9 cellular contexts compared by ENCODE assay signal in the genomic region with DNA sequence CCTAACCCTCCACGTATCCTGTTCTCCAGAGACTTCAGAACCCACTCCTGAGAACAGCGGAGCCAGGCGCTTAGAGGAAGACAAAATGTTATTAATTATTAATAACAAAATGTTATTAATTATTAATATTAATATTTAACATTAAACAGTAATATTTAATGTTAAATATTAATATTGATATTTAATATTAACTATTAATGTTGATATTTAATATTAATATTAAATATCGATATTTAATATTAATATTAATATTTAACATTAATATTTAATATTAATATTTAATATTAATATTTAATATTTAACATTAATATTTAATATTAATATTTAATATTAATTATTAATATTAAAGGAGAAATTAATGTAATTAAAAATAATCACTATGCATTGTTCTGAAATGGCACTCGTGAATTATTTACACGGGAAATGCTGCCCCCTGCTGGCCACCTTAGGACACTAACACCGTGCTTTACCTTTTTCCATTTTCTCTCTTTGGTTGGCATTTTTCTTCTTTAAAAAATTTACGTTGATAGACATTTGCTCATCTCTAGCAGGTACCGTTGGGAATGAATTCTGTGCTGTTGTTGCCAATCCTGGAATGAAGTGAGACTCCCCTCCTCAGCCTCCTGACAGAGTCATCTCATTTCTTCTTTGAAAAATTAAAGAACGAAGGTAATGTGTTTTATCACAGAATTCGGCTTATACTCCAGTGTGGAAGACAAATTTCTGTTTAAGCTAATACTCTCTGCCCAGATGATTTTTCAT. TPM values are rescaled to one million over a fixed set of nuclear protein-coding genes. Genes with fewer than 3 reads are reported as not detected.
A peak's percentile ranks its signal among the peaks of the same experiment; 100 is the strongest.
DNase-seq lines count a peak whose midpoint lies in the region; ATAC-seq and TF ChIP-seq lines count a peak whose summit lies in the region.
"Had no signal": no experiment of that assay in that cellular context is flagged by ENCODE, and none has a peak within 500 bp of the region (broad histone marks: within the 10 kb centered on the region; RNA-seq: fewer than 3 reads in every experiment).

No MANE protein-coding gene starts in this region.

- no peak overlapping the region for H2BK12ac ChIP-seq in H9 (ENCODE audit: insufficient read length, low read depth, low read length)

- H3K4me1 Mint-ChIP-seq in H9, result no peaks in the 10 kb centered on the region
- H3K4me1 Mint-ChIP-seq in activated naive CD4-positive, alpha-beta T cell treated with anti-CD3 and anti-CD28 coated beads for 36 hours (ENCODE audit: low read depth), result peaks cover 2% of the 10 kb centered on the region

- H3K18ac ChIP-seq in H9 (ENCODE audit: insufficient read length, low read depth, low read length), result no peak overlapping the region

- H4K91ac ChIP-seq in H9 (ENCODE audit: insufficient read length, low read depth, low read length), result no peak overlapping the region

- no peak overlapping the region; a peak in 1 of 7 replicates for H3K27ac Mint-ChIP-seq in H9
- no peak overlapping the region for H3K27ac Mint-ChIP-seq in activated naive CD4-positive, alpha-beta T cell treated with anti-CD3 and anti-CD28 coated beads for 36 hours

- no peak overlapping the region for H2BK120ac ChIP-seq in H9 (ENCODE audit: low read depth, low read length, poor library complexity, severe bottlenecking)

- no peak overlapping the region for H3K14ac ChIP-seq in H9 (ENCODE audit: insufficient read depth, low read length)

- intact Hi-C loops in activated naive CD4-positive, alpha-beta T cell treated with anti-CD3 and anti-CD28 coated beads for 36 hours (cut with micrococcal nuclease), result loop anchor here (1.0 to 5.0 kb wide), 6 partner anchors 51 to 328 kb away; no protein-coding TSS in a partner anchor
- intact Hi-C loops in right cardiac atrium (cut with DNase I), result loop anchor here in 2 of 4 donors (5.0 to 10.0 kb wide), 2 partner anchors 59 to 61 kb away; no protein-coding TSS in a partner anchor

- no peaks in the 10 kb centered on the region for H3K79me1 ChIP-seq in H9 (ENCODE audit: insufficient read depth, low read depth, low read length, poor library complexity, severe bottlenecking)

- no peak overlapping the region for H2BK5ac ChIP-seq in H9 (ENCODE audit: insufficient read length, low read length)

- H3K27me3 ChIP-seq in H9 (ENCODE audit: insufficient read depth, low read length) (no peaks in the 10 kb centered on the region), SJCRH30 (peaks cover 8% of the 10 kb centered on the region; the same call in 1 of the 2 replicates), right cardiac atrium (ENCODE audit: control insufficient read depth, insufficient read depth) (no peaks in the 10 kb centered on the region)

- H3K9me3 ChIP-seq in H9 (ENCODE audit: control insufficient read depth, low read depth, low read length) (no peaks in the 10 kb centered on the region), SJCRH30 (replicated peaks) (no peaks in the 10 kb centered on the region), right cardiac atrium (ENCODE audit: control insufficient read depth, low read length) (no peaks in the 10 kb centered on the region)

- H3K4me3 ChIP-seq in SJCRH30 (no peak overlapping the region), right cardiac atrium (ENCODE audit: low read length) (no peak overlapping the region)

- H2BK20ac ChIP-seq in H9 (ENCODE audit: low read depth, low read length, poor library complexity, severe bottlenecking), result no peak overlapping the region

- no peak overlapping the region for H3K56ac ChIP-seq in H9 (ENCODE audit: insufficient read length, low read depth, low read length)

- DNase-seq in AML-193 (lab: John Stamatoyannopoulos, UW) (peak; percentile 21 to 38), H9 (no peak), SJCRH30 (peak; percentile 29 to 70), right cardiac atrium (peak in 2 of 3 donors; percentile 54 to 76), NCI-H2107 treated with DMSO at 0.1 percent for 48 hours (lab: John Stamatoyannopoulos, UW; ENCODE audit: unreplicated experiment) (no peak)
- peak; percentile 69 for DNase-seq in activated naive CD4-positive, alpha-beta T cell treated with anti-CD3 and anti-CD28 coated beads for 36 hours
- DNase-seq in stimulated activated CD4-positive, alpha-beta T cell treated with anti-CD3 and anti-CD28 coated beads, Interleukin-12 subunit alpha, Interleukin-12 subunit beta, amount 100 ng/mL, for 24 hours (ENCODE audit: low read depth in 2 of 2), result peak; percentile 11 to 65

- no peak overlapping the region for H3T11ph ChIP-seq in H9 (ENCODE audit: low read length)

- no peak overlapping the region for H2AFZ ChIP-seq in H9 (ENCODE audit: low read length)

- CTCF ChIA-PET in activated naive CD4-positive, alpha-beta T cell treated with anti-CD3 and anti-CD28 coated beads for 36 hours (lab: Charles Lee), result interaction anchor here (0.6 to 2.2 kb wide), 10 partner anchors 10 to 152 kb away, joined by 3 to 12 read pairs (median 4); no protein-coding TSS in a partner anchor

- H3K4me1 ChIP-seq in H9 (ENCODE audit: insufficient read depth, low read length), result no peaks in the 10 kb centered on the region
- no peaks in the 10 kb centered on the region for H3K4me1 ChIP-seq in SJCRH30
- H3K4me1 ChIP-seq in right cardiac atrium (ENCODE audit: control insufficient read depth, insufficient read depth, low read length), result no peaks in the 10 kb centered on the region

- H2AK5ac ChIP-seq in H9 (ENCODE audit: insufficient read length, low read length), result no peak overlapping the region

- no peaks in the 10 kb centered on the region; the same call in 1 of the 2 replicates for H3K27me3 Mint-ChIP-seq in H9 (ENCODE audit: low read depth)
- H3K27me3 Mint-ChIP-seq in activated naive CD4-positive, alpha-beta T cell treated with anti-CD3 and anti-CD28 coated beads for 36 hours (ENCODE audit: low read depth), result no peaks in the 10 kb centered on the region

- peak; percentile 78 for TF ChIP-seq CTCF in H9 (conservative IDR thresholded peaks at IDR 0.05)

- no peak overlapping the region for H3K4me2 ChIP-seq in H9 (ENCODE audit: insufficient read depth, insufficient read length, low read length)

- no peak overlapping the region for H3K4me3 Mint-ChIP-seq in H9
- no peak overlapping the region for H3K4me3 Mint-ChIP-seq in activated naive CD4-positive, alpha-beta T cell treated with anti-CD3 and anti-CD28 coated beads for 36 hours

- WGBS in H9 (ENCODE audit: extremely low coverage, insufficient read length, low lambda C conversion rate), result no CpG with 5 or more reads among the region's 11 CpGs
- 49% methylated on average over 11 of the region's 11 CpGs for WGBS in right cardiac atrium

- no peak overlapping the region for H4K5ac ChIP-seq in H9 (ENCODE audit: insufficient read length, low read depth, low read length)

- H3K23me2 ChIP-seq in H9 (ENCODE audit: insufficient read length, low read depth, low read length, poor library complexity, severe bottlenecking), result no peaks in the 10 kb centered on the region

- H3K9ac ChIP-seq in H9 (ENCODE audit: extremely low read depth, insufficient read length, low read length), result no peak overlapping the region

- H2BK15ac ChIP-seq in H9 (ENCODE audit: low read depth, low read length), result no peak overlapping the region

- no peak overlapping the region for H3K27ac ChIP-seq in H9 (ENCODE audit: insufficient read length, low read depth, low read length)
- H3K27ac ChIP-seq in SJCRH30, result no peak overlapping the region
- H3K27ac ChIP-seq in right cardiac atrium (ENCODE audit: low read length), result no peak overlapping the region

- H3K9me3 Mint-ChIP-seq in H9, result no peaks in the 10 kb centered on the region; a peak in 2 of 5 replicates
- H3K9me3 Mint-ChIP-seq in activated naive CD4-positive, alpha-beta T cell treated with anti-CD3 and anti-CD28 coated beads for 36 hours, result no peaks in the 10 kb centered on the region

- no peaks in the 10 kb centered on the region for H3K36me3 Mint-ChIP-seq in H9 (ENCODE audit: insufficient read depth in 1 of 3, low read depth in 3 of 3)
- no peaks in the 10 kb centered on the region for H3K36me3 Mint-ChIP-seq in activated naive CD4-positive, alpha-beta T cell treated with anti-CD3 and anti-CD28 coated beads for 36 hours (ENCODE audit: low read depth)

- no peak overlapping the region for H4K8ac ChIP-seq in H9 (replicated peaks; ENCODE audit: insufficient read length, low read depth, low read length)

- no peaks in the 10 kb centered on the region for H3K36me3 ChIP-seq in SJCRH30

- H3K79me2 ChIP-seq in H9 (ENCODE audit: insufficient read depth, low read length), result no peaks in the 10 kb centered on the region

- no peak overlapping the region for H3K4ac ChIP-seq in H9 (ENCODE audit: low read depth, low read length)

- H3K23ac ChIP-seq in H9 (ENCODE audit: insufficient read length, low read depth, low read length), result no peak overlapping the region

- ATAC-seq in right cardiac atrium (no peak), GM18907 (IDR thresholded peaks at IDR 0.05; ENCODE audit: unreplicated experiment) (no peak)

- no peaks in the 10 kb centered on the region for H4K20me1 ChIP-seq in H9 (ENCODE audit: control insufficient read depth, insufficient read depth, insufficient read length)

RNA-seq across cellular contexts. Expression of a gene that starts 7.5 kb away (rescaled TPM):
- total RNA-seq in H9 (2021), result not detected in 2 replicates
- total RNA-seq in SJCRH30 (2014; rRNA removed; shearing (Covaris generic)), result not detected in 2 replicates
- not detected for total RNA-seq in activated naive CD4-positive, alpha-beta T cell treated with anti-CD3 and anti-CD28 coated beads for 36 hours
- total RNA-seq in right cardiac atrium, result not detected
- not detected for polyA plus RNA-seq in right cardiac atrium
- total RNA-seq: skeletal muscle tissue had no signal

Comparison
In these comparisons a context has a peak if more than half of its experiments do, and no peak if none do; other contexts are left out.
1. DNase-seq: peak in AML-193 (2 of 2), SJCRH30 (2 of 2), activated naive CD4-positive, alpha-beta T cell treated with anti-CD3 and anti-CD28 coated beads for 36 hours (single experiment), right cardiac atrium (2 of 3) and stimulated activated CD4-positive, alpha-beta T cell treated with anti-CD3 and anti-CD28 coated beads, Interleukin-12 subunit alpha, Interleukin-12 subunit beta, amount 100 ng/mL, for 24 hours (2 of 2); none in H9 (single experiment) and NCI-H2107 treated with DMSO at 0.1 percent for 48 hours (single experiment).